8 cellular contexts compared by ENCODE assay signal in the genomic region with DNA sequence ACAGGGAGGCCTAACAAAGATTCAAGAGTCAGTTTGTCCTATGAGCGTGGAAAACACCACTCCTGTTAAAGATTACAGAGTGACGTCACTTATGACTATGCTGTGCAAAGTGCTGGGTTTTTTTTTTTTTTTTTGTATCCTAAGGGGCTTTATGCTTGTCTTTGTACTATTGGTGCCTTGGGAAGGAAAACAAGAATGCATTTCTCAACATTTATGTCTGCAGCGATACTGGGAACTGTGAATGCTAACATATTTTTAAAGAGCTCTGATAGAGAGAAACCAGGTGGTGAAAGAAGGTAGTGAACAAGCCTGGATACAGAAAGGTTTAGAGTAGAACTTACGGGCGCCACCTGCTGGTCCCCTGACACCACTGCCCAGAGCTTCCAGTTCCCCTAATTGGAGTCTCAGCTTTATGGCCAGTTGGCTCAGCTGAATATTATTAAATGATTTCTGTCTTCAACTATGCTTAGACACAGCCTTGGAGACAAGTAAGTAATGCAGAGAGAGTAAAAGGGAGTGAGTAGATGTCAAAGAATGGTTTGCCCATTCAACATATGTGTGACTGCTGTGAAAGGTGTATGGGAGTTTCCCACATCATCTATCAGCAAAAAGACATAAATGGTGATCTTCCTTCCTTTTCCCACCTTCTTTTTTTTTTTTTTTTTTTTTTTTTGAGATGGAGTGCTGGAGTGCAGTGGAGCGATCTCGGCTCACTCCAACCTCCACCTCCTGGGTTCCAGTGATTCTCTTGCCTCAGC.
A peak's percentile ranks its signal among the peaks of the same experiment; 100 is the strongest.
DNase-seq lines count a peak whose midpoint lies in the region; ATAC-seq, FAIRE-seq and TF ChIP-seq lines count a peak whose summit lies in the region.

No MANE protein-coding gene starts in this region.

- peak; percentile 74 for DNase-seq in KBM-7
- DNase-seq in RCC 7860 (ENCODE audit: low spot score), result peak; percentile 60
- DNase-seq in activated T-cell treated with anti-CD3 and anti-CD28 coated beads, Interleukin-2, amount 50 U/mL, for 72 hours, result peak; percentile 78 to 79
- DNase-seq in fibroblast of lung (ENCODE audit: low read depth in 2 of 2), result peak; percentile 68 to 83
- peak; percentile 88 for DNase-seq in neural progenitor cell (ENCODE audit: low spot score)
- peak; percentile 55 for DNase-seq in stromal cell of bone marrow (ENCODE audit: low read depth)

- ATAC-seq in GM21717 (IDR thresholded peaks at IDR 0.05; ENCODE audit: unreplicated experiment), result peak; percentile 97
- peak; percentile 93 to 95 for ATAC-seq in activated T-cell treated with anti-CD3 and anti-CD28 coated beads, Interleukin-2, amount 50 U/mL, for 72 hours (replicated peaks in 1 of 2)

- peaks cover 12% of the 10 kb centered on the region for H3K4me1 Mint-ChIP-seq in activated T-cell treated with anti-CD3 and anti-CD28 coated beads, Interleukin-2, amount 50 U/mL, for 72 hours (ENCODE audit: low read depth)
- peaks cover 8% of the 10 kb centered on the region for H3K4me1 Mint-ChIP-seq in neural progenitor cell

- peak; percentile 93 for TF ChIP-seq CTCF in DOHH2 (IDR thresholded peaks at IDR 0.05; ENCODE audit: low read depth, low read length, poor library complexity, severe bottlenecking)
- peak; percentile 77 to 97 for TF ChIP-seq CTCF in fibroblast of lung (conservative IDR thresholded peaks at IDR 0.05 in 1 of 2, IDR thresholded peaks at IDR 0.05 in 1 of 2; ENCODE audit: low read depth in 1 of 2, low read length in 2 of 2)
- peak; percentile 97 for TF ChIP-seq CTCF in neural progenitor cell (IDR thresholded peaks at IDR 0.05)

- no peaks in the 10 kb centered on the region for H3K9me2 ChIP-seq in DOHH2 (replicated peaks; ENCODE audit: control insufficient read depth, low read length)

- no peaks in the 10 kb centered on the region for H4K20me1 ChIP-seq in DOHH2 (ENCODE audit: control insufficient read depth, insufficient read depth, low read depth, low read length)
- H4K20me1 ChIP-seq in fibroblast of lung (ENCODE audit: control insufficient read depth, extremely low read depth, insufficient read depth, low read length), result no peaks in the 10 kb centered on the region
- no peaks in the 10 kb centered on the region for H4K20me1 ChIP-seq in neural progenitor cell (ENCODE audit: low read depth)

- no peak overlapping the region for H2AFZ ChIP-seq in fibroblast of lung (ENCODE audit: low read length)
- H2AFZ ChIP-seq in neural progenitor cell (replicated peaks), result no peak overlapping the region

- H3K79me2 ChIP-seq in DOHH2 (ENCODE audit: control insufficient read depth, low read length) (no peaks in the 10 kb centered on the region), fibroblast of lung (ENCODE audit: control insufficient read depth, insufficient read depth, low read length) (no peaks in the 10 kb centered on the region), neural progenitor cell (ENCODE audit: low read depth) (no peaks in the 10 kb centered on the region)

- H3K27ac Mint-ChIP-seq in activated T-cell treated with anti-CD3 and anti-CD28 coated beads, Interleukin-2, amount 50 U/mL, for 72 hours, result peak overlapping the region; percentile 16
- no peak overlapping the region for H3K27ac Mint-ChIP-seq in neural progenitor cell

- H3K9me3 ChIP-seq in DOHH2 (ENCODE audit: control insufficient read depth, insufficient read depth, low read length), result no peaks in the 10 kb centered on the region
- H3K9me3 ChIP-seq in fibroblast of lung (ENCODE audit: control insufficient read depth, insufficient read depth, low read depth, low read length), result no peaks in the 10 kb centered on the region
- no peaks in the 10 kb centered on the region for H3K9me3 ChIP-seq in neural progenitor cell (ENCODE audit: low read depth)

- no peaks in the 10 kb centered on the region for H3K27me3 ChIP-seq in DOHH2 (ENCODE audit: control insufficient read depth, low read length)
- H3K27me3 ChIP-seq in fibroblast of lung (ENCODE audit: control insufficient read depth, insufficient read depth, low read length), result no peaks in the 10 kb centered on the region
- no peaks in the 10 kb centered on the region for H3K27me3 ChIP-seq in neural progenitor cell

- H3K27me3 Mint-ChIP-seq in activated T-cell treated with anti-CD3 and anti-CD28 coated beads, Interleukin-2, amount 50 U/mL, for 72 hours (ENCODE audit: low read depth), result no peaks in the 10 kb centered on the region
- peaks cover 8% of the 10 kb centered on the region for H3K27me3 Mint-ChIP-seq in neural progenitor cell (ENCODE audit: insufficient read depth, low read depth)

- peak; percentile 53 for FAIRE-seq in RCC 7860 (lab: Jason Lieb, UNC)

- H3K36me3 Mint-ChIP-seq in activated T-cell treated with anti-CD3 and anti-CD28 coated beads, Interleukin-2, amount 50 U/mL, for 72 hours (ENCODE audit: insufficient read depth in 2 of 2), result peaks cover 1 to 10% of the 10 kb centered on the region in 2 donors
- H3K36me3 Mint-ChIP-seq in neural progenitor cell, result no peaks in the 10 kb centered on the region

- H3K36me3 ChIP-seq in DOHH2 (ENCODE audit: control insufficient read depth, low read length) (no peaks in the 10 kb centered on the region), fibroblast of lung (ENCODE audit: control insufficient read depth, insufficient read depth, low read length) (no peaks in the 10 kb centered on the region), neural progenitor cell (no peaks in the 10 kb centered on the region)

- H3K4me1 ChIP-seq in DOHH2 (ENCODE audit: control insufficient read depth, low read length) (no peaks in the 10 kb centered on the region), fibroblast of lung (ENCODE audit: control insufficient read depth, extremely low read depth, insufficient read depth, low read length) (no peaks in the 10 kb centered on the region), neural progenitor cell (peaks cover 18% of the 10 kb centered on the region)

- H3K9me3 Mint-ChIP-seq in activated T-cell treated with anti-CD3 and anti-CD28 coated beads, Interleukin-2, amount 50 U/mL, for 72 hours, result peaks cover 2 to 3% of the 10 kb centered on the region in 2 donors
- peaks cover 8% of the 10 kb centered on the region for H3K9me3 Mint-ChIP-seq in neural progenitor cell

- H3K9ac ChIP-seq in fibroblast of lung (ENCODE audit: insufficient read depth, low read length) (no peak overlapping the region), neural progenitor cell (no peak overlapping the region)

- no peaks in the 10 kb centered on the region for H3F3A ChIP-seq in DOHH2 (ENCODE audit: control insufficient read depth, insufficient read depth)
- no peaks in the 10 kb centered on the region for H3F3A ChIP-seq in neural progenitor cell (ENCODE audit: low read depth)

- H3K4me3 ChIP-seq in DOHH2 (ENCODE audit: low read length) (no peak overlapping the region), fibroblast of lung (replicated peaks in 1 of 4; ENCODE audit: control extremely low read depth in 1 of 4, insufficient read depth in 1 of 4, low read depth in 3 of 4, low read length in 4 of 4) (no peak overlapping the region), neural progenitor cell (no peak overlapping the region)

- H3K4me3 Mint-ChIP-seq in activated T-cell treated with anti-CD3 and anti-CD28 coated beads, Interleukin-2, amount 50 U/mL, for 72 hours, result peak overlapping the region in 1 of 2 donors; percentile 59
- H3K4me3 Mint-ChIP-seq in neural progenitor cell, result no peak overlapping the region

- H3K27ac ChIP-seq in DOHH2 (ENCODE audit: low read depth, low read length), result no peak overlapping the region
- H3K27ac ChIP-seq in fibroblast of lung (ENCODE audit: insufficient read depth, low read length), result no peak overlapping the region
- no peak overlapping the region for H3K27ac ChIP-seq in neural progenitor cell

- H3K4me2 ChIP-seq in DOHH2 (ENCODE audit: low read length), result no peak overlapping the region
- no peak overlapping the region for H3K4me2 ChIP-seq in fibroblast of lung (ENCODE audit: extremely low read depth, insufficient read depth, low read length)
- no peak overlapping the region for H3K4me2 ChIP-seq in neural progenitor cell

- in situ Hi-C loops in KBM-7 (cut with MboI; ENCODE audit: low pct_unique_long_range_greater_than_20kb, low sequenced_read_pairs), result no loop called here
